Comparison of ENCODE assay signal across 23 cellular contexts in the genomic region with DNA sequence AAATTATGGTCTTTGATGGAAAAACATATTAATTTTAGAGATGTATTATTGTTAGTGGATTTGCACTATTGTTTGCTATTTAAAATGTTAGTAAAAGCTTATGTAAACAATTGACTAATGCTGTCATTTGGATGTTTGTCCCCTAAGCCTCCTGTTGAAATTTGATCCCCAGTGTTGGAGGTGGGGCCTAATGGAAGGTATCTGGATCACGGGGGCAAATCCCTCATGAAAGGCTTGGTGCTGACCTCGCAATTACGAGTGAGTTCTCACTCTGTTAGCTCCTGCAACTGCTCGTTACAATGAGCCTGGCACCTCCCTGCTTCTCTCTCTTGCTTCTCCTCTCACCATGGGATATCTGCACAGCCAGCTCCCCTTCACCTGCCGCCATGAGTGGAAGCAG. TPM values are rescaled to one million over a fixed set of nuclear protein-coding genes. Genes with fewer than 3 reads are reported as not detected.
DNase-seq lines count a peak whose midpoint lies in the region; ATAC-seq and TF ChIP-seq lines count a peak whose summit lies in the region.
"Had no signal": no experiment of that assay in that cellular context is flagged by ENCODE, and none has a peak within 500 bp of the region (broad histone marks: within the 10 kb centered on the region; RNA-seq: fewer than 3 reads in every experiment).

No MANE protein-coding gene starts in this region.

- H3K4me1 Mint-ChIP-seq in WTC11: peaks cover 20% of the 10 kb centered on the region
- H3K4me1 Mint-ChIP-seq in stimulated activated effector memory CD8-positive, alpha-beta T cell treated with anti-CD3 and anti-CD28 coated beads, Interleukin-12 subunit alpha, Interleukin-12 subunit beta, amount 100 ng/mL, for 72 hours: peaks cover 10% of the 10 kb centered on the region
- H3K4me1 Mint-ChIP-seq: B cell had no signal

- peak; percentile 95 for ATAC-seq in WTC11
- no peak for ATAC-seq in stimulated activated effector memory CD8-positive, alpha-beta T cell treated with anti-CD3 and anti-CD28 coated beads, Interleukin-12 subunit alpha, Interleukin-12 subunit beta, amount 100 ng/mL, for 72 hours
- ATAC-seq: activated CD4-positive, alpha-beta T cell treated with anti-CD3 and anti-CD28 coated beads for 36 hours; SK-N-SH treated with all-trans-retinoic acid at 6 μM for 48 hours had no signal

- TF ChIP-seq CTCF in WTC11 (IDR thresholded peaks at IDR 0.05): no peak

- CTCF ChIA-PET in WTC11 (lab: Charles Lee): interaction anchor here (1.6 kb wide), 1 partner anchor 104 kb away, joined by 4 read pairs; no protein-coding TSS in a partner anchor

- H3K27me3 Mint-ChIP-seq in WTC11 (ENCODE audit: low read depth): peaks cover 3% of the 10 kb centered on the region; the same call in 1 of the 2 replicates
- H3K27me3 Mint-ChIP-seq: activated CD4-positive, alpha-beta T cell treated with anti-CD3 and anti-CD28 coated beads for 36 hours; B cell; progenitor cell of endocrine pancreas; stimulated activated naive CD8-positive, alpha-beta T cell treated with anti-CD3 and anti-CD28 coated beads, Interleukin-15, Interleukin-2, amounts not matched to agents 100 ng/mL and 50 ng/mL, for 24 hours had no signal

- H3K27ac Mint-ChIP-seq in WTC11: peak overlapping the region; percentile 70
- H3K27ac Mint-ChIP-seq in stimulated activated effector memory CD8-positive, alpha-beta T cell treated with anti-CD3 and anti-CD28 coated beads, Interleukin-12 subunit alpha, Interleukin-12 subunit beta, amount 100 ng/mL, for 72 hours: peak overlapping the region; percentile 37
- H3K27ac Mint-ChIP-seq: activated CD4-positive, alpha-beta T cell treated with anti-CD3 and anti-CD28 coated beads for 36 hours; activated T-helper 2 cell treated with anti-CD3 and anti-CD28 coated beads, Interferon-gamma antibody, Interleukin-2, Interleukin-4, amounts not matched to agents 10 μg/mL and 5 μg/mL and 100 μg/mL, durations not matched to agents 14 hours and 24 hours and 36 hours; B cell; dendritic cell treated with granulocyte-macrophage colony-stimulating factor and Interleukin-4, amounts not matched to agents 40 ng/mL and 50 ng/mL, for 4 days; nephron; progenitor cell of endocrine pancreas; stimulated activated naive CD8-positive, alpha-beta T cell treated with anti-CD3 and anti-CD28 coated beads, Interleukin-15, Interleukin-2, amounts not matched to agents 100 ng/mL and 50 ng/mL, for 24 hours had no signal

- DNase-seq in NCI-H1417 (lab: John Stamatoyannopoulos, UW): peak in 2 of 3 experiments; percentile 20 to 68
- no peak for DNase-seq in NCI-H1417 treated with DMSO at 0.1 percent for 48 hours (lab: John Stamatoyannopoulos, UW)
- DNase-seq in NCI-H510A (lab: John Stamatoyannopoulos, UW): peak; percentile 98
- peak; percentile 38 for DNase-seq in WTC11 (ENCODE audit: low spot score)
- no peak for DNase-seq in stimulated activated effector memory CD8-positive, alpha-beta T cell treated with anti-CD3 and anti-CD28 coated beads, Interleukin-12 subunit alpha, Interleukin-12 subunit beta, amount 100 ng/mL, for 72 hours (ENCODE audit: low spot score in 2 of 2)
- no peak for DNase-seq in T-helper 2 cell
- DNase-seq in activated T-cell treated with anti-CD3 and anti-CD28 coated beads for 4 hours: no peak
- DNase-seq in HPDE6-E6E7 (ENCODE audit: extremely low spot score): no peak
- DNase-seq: activated CD4-positive, alpha-beta T cell treated with anti-CD3 and anti-CD28 coated beads for 36 hours; MM.1S; NCI-H2029; stimulated activated CD4-positive, alpha-beta T cell treated with anti-CD3 and anti-CD28 coated beads, Interleukin-2, amount 100 ng/mL, for 24 hours; trophoblast cell had no signal

- peak overlapping the region; percentile 45 for H3K4me3 Mint-ChIP-seq in WTC11
- H3K4me3 Mint-ChIP-seq in stimulated activated effector memory CD8-positive, alpha-beta T cell treated with anti-CD3 and anti-CD28 coated beads, Interleukin-12 subunit alpha, Interleukin-12 subunit beta, amount 100 ng/mL, for 72 hours: no peak overlapping the region
- H3K4me3 Mint-ChIP-seq: activated CD4-positive, alpha-beta T cell treated with anti-CD3 and anti-CD28 coated beads for 36 hours; B cell; dendritic cell treated with granulocyte-macrophage colony-stimulating factor and Interleukin-4, amounts not matched to agents 40 ng/mL and 50 ng/mL, for 4 days; nephron; stimulated activated naive CD8-positive, alpha-beta T cell treated with anti-CD3 and anti-CD28 coated beads, Interleukin-15, Interleukin-2, amounts not matched to agents 100 ng/mL and 50 ng/mL, for 24 hours had no signal

- peaks cover 4% of the 10 kb centered on the region for H3K36me3 Mint-ChIP-seq in WTC11
- peaks cover 5% of the 10 kb centered on the region for H3K36me3 Mint-ChIP-seq in stimulated activated effector memory CD8-positive, alpha-beta T cell treated with anti-CD3 and anti-CD28 coated beads, Interleukin-12 subunit alpha, Interleukin-12 subunit beta, amount 100 ng/mL, for 72 hours

- POLR2A ChIA-PET in WTC11 (lab: Charles Lee): interaction anchor here (1.0 to 1.2 kb wide), 2 partner anchors 14 to 41 kb away, joined by 4 to 5 read pairs; a partner anchor contains a TSS

- H3K9me3 Mint-ChIP-seq in WTC11: peaks cover 10% of the 10 kb centered on the region
- no peaks in the 10 kb centered on the region for H3K9me3 Mint-ChIP-seq in stimulated activated effector memory CD8-positive, alpha-beta T cell treated with anti-CD3 and anti-CD28 coated beads, Interleukin-12 subunit alpha, Interleukin-12 subunit beta, amount 100 ng/mL, for 72 hours
- H3K9me3 Mint-ChIP-seq: dendritic cell treated with granulocyte-macrophage colony-stimulating factor and Interleukin-4, amounts not matched to agents 40 ng/mL and 50 ng/mL, for 4 days had no signal

TF ChIP-seq in WTC11, 78 proteins besides CTCF, POLR2A, EP300 and RAD21:
- TF ChIP-seq, protein P1, sequence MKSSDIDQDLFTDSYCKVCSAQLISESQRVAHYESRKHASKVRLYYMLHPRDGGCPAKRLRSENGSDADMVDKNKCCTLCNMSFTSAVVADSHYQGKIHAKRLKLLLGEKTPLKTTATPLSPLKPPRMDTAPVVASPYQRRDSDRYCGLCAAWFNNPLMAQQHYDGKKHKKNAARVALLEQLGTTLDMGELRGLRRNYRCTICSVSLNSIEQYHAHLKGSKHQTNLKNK (CRISPR knock-in tag; IDR thresholded peaks at IDR 0.05): no peak
- TF ChIP-seq, protein P2, sequence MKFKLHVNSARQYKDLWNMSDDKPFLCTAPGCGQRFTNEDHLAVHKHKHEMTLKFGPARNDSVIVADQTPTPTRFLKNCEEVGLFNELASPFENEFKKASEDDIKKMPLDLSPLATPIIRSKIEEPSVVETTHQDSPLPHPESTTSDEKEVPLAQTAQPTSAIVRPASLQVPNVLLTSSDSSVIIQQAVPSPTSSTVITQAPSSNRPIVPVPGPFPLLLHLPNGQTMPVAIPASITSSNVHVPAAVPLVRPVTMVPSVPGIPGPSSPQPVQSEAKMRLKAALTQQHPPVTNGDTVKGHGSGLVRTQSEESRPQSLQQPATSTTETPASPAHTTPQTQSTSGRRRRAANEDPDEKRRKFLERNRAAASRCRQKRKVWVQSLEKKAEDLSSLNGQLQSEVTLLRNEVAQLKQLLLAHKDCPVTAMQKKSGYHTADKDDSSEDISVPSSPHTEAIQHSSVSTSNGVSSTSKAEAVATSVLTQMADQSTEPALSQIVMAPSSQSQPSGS (CRISPR knock-in tag; IDR thresholded peaks at IDR 0.05; ENCODE audit: borderline replicate concordance, low read depth): no peak
- TF ChIP-seq, protein P3, sequence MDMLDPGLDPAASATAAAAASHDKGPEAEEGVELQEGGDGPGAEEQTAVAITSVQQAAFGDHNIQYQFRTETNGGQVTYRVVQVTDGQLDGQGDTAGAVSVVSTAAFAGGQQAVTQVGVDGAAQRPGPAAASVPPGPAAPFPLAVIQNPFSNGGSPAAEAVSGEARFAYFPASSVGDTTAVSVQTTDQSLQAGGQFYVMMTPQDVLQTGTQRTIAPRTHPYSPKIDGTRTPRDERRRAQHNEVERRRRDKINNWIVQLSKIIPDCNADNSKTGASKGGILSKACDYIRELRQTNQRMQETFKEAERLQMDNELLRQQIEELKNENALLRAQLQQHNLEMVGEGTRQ (CRISPR knock-in tag; IDR thresholded peaks at IDR 0.05): peak; percentile 55; the same call in 1 of the 2 replicates
- TF ChIP-seq PRRX2 (CRISPR knock-in tag; IDR thresholded peaks at IDR 0.05): no peak

RNA-seq across cellular contexts. Expression of a gene that starts 14.3 kb away (rescaled TPM):
- total RNA-seq in WTC11 (2021): 8.7 to 11.0 TPM (median 10.6 TPM) in 3 replicates

RNA-seq across cellular contexts. Expression of a gene that starts 41.4 kb away (rescaled TPM):
- 8.2 to 11.3 TPM (median 9.7 TPM) in 3 replicates for total RNA-seq in WTC11 (2021)
- total RNA-seq: A172, bronchial epithelial cell, skeletal muscle tissue had no signal

Comparison
In these comparisons a context has a peak if more than half of its experiments do, and no peak if none do; other contexts are left out.
1. DNase-seq: peak in NCI-H1417 (2 of 3), NCI-H510A (single experiment) and WTC11 (single experiment); none in NCI-H1417 treated with DMSO at 0.1 percent for 48 hours (single experiment), stimulated activated effector memory CD8-positive, alpha-beta T cell treated with anti-CD3 and anti-CD28 coated beads, Interleukin-12 subunit alpha, Interleukin-12 subunit beta, amount 100 ng/mL, for 72 hours (0 of 2), T-helper 2 cell (0 of 5), activated T-cell treated with anti-CD3 and anti-CD28 coated beads for 4 hours (single experiment) and HPDE6-E6E7 (single experiment).